ENCODE assay signal across 21 cellular contexts in genomic region chr10:51313259-51313658, GRCh38.
"Had no signal": no experiment of that assay in that cellular context is flagged by ENCODE, and none has a peak within 500 bp of the region (broad histone marks: within the 10 kb centered on the region; RNA-seq: fewer than 3 reads in every experiment).

No MANE protein-coding gene starts in this region.

- H3K27me3 ChIP-seq: dorsolateral prefrontal cortex, esophagus muscularis mucosa, foreskin keratinocyte, gastroesophageal sphincter, heart left ventricle, left lung had no signal

- H3K4me3 ChIP-seq: coronary artery, dorsolateral prefrontal cortex, esophagus muscularis mucosa, gastroesophageal sphincter, heart left ventricle, left lung, lower lobe of right lung had no signal

- H3K27ac ChIP-seq: coronary artery, dorsolateral prefrontal cortex, esophagus muscularis mucosa, foreskin keratinocyte, gastroesophageal sphincter, heart left ventricle, lower lobe of right lung had no signal

- ATAC-seq: foreskin keratinocyte, gastroesophageal sphincter, heart left ventricle, left lung, left ventricle myocardium superior, lower lobe of right lung had no signal

- H3K9me3 ChIP-seq: esophagus muscularis mucosa, gastroesophageal sphincter, heart left ventricle, left lung, lower lobe of right lung had no signal

- DNase-seq: cerebellar nuclear complex; dermis blood vessel endothelial cell; dorsolateral prefrontal cortex; effector CD4-positive, alpha-beta T cell; effector memory CD4-positive, alpha-beta T cell; foreskin keratinocyte; heart left ventricle; hippocampal formation; left lung; left ventricle myocardium superior; lower lobe of right lung; mesenchymal stem cell; midbrain had no signal

- FAIRE-seq: colon, endothelial cell of umbilical vein, frontal cortex, islet of Langerhans, keratinocyte had no signal

- H3K36me3 ChIP-seq: esophagus muscularis mucosa, gastroesophageal sphincter, heart left ventricle, left lung, lower lobe of right lung had no signal

- H3K4me1 ChIP-seq: foreskin keratinocyte, left lung had no signal
